1 cellular context compared by ENCODE assay signal in genomic region chr3:127113571-127113891, GRCh38.
TF ChIP-seq lines count a peak whose summit lies in the region.

No MANE protein-coding gene starts in this region.

TF ChIP-seq in HepG2, 621 proteins besides CTCF, POLR2A, EP300 and RAD21 (continued from another document):
- TF ChIP-seq, protein P1, sequence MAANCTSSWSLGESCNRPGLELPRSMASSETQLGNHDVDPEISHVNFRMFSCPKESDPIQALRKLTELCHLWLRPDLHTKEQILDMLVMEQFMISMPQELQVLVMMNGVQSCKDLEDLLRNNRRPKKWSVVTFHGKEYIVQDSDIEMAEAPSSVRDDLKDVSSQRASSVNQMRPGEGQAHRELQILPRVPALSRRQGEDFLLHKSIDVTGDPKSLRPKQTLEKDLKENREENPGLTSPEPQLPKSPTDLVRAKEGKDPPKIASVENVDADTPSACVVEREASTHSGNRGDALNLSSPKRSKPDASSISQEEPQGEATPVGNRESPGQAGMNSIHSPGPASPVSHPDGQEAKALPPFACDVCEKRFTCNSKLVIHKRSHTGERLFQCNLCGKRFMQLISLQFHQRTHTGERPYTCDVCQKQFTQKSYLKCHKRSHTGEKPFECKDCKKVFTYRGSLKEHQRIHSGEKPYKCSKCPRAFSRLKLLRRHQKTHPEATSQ (CRISPR knock-in tag; IDR thresholded peaks at IDR 0.05; ENCODE audit: borderline replicate concordance), result no peak
- TF ChIP-seq ZNF788 (CRISPR knock-in tag; IDR thresholded peaks at IDR 0.05; ENCODE audit: borderline replicate concordance), result 0 out of 2 replicates have a peak, but pooled peaks have one; percentile 17
- no peak for TF ChIP-seq REXO4 (CRISPR knock-in tag; IDR thresholded peaks at IDR 0.05; ENCODE audit: borderline replicate concordance)
- peak; percentile 87 for TF ChIP-seq RARA (CRISPR knock-in tag; IDR thresholded peaks at IDR 0.05)
- TF ChIP-seq NONO (IDR thresholded peaks at IDR 0.05), result no peak
- peak; percentile 57 for TF ChIP-seq NONO (CRISPR knock-in tag; conservative IDR thresholded peaks at IDR 0.05)
- TF ChIP-seq, protein P2, sequence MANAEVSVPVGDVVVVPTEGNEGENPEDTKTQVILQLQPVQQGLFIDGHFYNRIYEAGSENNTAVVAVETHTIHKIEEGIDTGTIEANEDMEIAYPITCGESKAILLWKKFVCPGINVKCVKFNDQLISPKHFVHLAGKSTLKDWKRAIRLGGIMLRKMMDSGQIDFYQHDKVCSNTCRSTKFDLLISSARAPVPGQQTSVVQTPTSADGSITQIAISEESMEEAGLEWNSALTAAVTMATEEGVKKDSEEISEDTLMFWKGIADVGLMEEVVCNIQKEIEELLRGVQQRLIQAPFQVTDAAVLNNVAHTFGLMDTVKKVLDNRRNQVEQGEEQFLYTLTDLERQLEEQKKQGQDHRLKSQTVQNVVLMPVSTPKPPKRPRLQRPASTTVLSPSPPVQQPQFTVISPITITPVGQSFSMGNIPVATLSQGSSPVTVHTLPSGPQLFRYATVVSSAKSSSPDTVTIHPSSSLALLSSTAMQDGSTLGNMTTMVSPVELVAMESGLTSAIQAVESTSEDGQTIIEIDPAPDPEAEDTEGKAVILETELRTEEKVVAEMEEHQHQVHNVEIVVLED (CRISPR knock-in tag; IDR thresholded peaks at IDR 0.05; ENCODE audit: borderline replicate concordance), result no peak
- no peak for TF ChIP-seq RNF2 (conservative IDR thresholded peaks at IDR 0.05; ENCODE audit: low read depth)
- peak; percentile 45; the same call in 1 of the 2 replicates for TF ChIP-seq SALL1 (CRISPR knock-in tag; IDR thresholded peaks at IDR 0.05)
- TF ChIP-seq, protein P3, sequence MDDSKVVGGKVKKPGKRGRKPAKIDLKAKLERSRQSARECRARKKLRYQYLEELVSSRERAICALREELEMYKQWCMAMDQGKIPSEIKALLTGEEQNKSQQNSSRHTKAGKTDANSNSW (CRISPR knock-in tag; IDR thresholded peaks at IDR 0.05; ENCODE audit: borderline replicate concordance), result no peak
- TF ChIP-seq ETV5 (CRISPR knock-in tag; IDR thresholded peaks at IDR 0.05; ENCODE audit: borderline replicate concordance), result peak; percentile 34; the same call in 1 of the 2 replicates
- TF ChIP-seq JUNB (CRISPR knock-in tag; IDR thresholded peaks at IDR 0.05; ENCODE audit: borderline replicate concordance), result peak; percentile 81; the same call in 1 of the 2 replicates
- peak; percentile 65; the same call in 1 of the 2 replicates for TF ChIP-seq TARDBP (CRISPR knock-in tag; IDR thresholded peaks at IDR 0.05)
- no peak for TF ChIP-seq ZFP36L2 (CRISPR knock-in tag; IDR thresholded peaks at IDR 0.05)
- no peak for TF ChIP-seq KLF6 (CRISPR knock-in tag; IDR thresholded peaks at IDR 0.05)
- no peak for TF ChIP-seq EED (CRISPR knock-in tag; IDR thresholded peaks at IDR 0.05)
- TF ChIP-seq FOSL1 (CRISPR knock-in tag; IDR thresholded peaks at IDR 0.05; ENCODE audit: borderline replicate concordance), result peak; percentile 92
- TF ChIP-seq, protein P4, sequence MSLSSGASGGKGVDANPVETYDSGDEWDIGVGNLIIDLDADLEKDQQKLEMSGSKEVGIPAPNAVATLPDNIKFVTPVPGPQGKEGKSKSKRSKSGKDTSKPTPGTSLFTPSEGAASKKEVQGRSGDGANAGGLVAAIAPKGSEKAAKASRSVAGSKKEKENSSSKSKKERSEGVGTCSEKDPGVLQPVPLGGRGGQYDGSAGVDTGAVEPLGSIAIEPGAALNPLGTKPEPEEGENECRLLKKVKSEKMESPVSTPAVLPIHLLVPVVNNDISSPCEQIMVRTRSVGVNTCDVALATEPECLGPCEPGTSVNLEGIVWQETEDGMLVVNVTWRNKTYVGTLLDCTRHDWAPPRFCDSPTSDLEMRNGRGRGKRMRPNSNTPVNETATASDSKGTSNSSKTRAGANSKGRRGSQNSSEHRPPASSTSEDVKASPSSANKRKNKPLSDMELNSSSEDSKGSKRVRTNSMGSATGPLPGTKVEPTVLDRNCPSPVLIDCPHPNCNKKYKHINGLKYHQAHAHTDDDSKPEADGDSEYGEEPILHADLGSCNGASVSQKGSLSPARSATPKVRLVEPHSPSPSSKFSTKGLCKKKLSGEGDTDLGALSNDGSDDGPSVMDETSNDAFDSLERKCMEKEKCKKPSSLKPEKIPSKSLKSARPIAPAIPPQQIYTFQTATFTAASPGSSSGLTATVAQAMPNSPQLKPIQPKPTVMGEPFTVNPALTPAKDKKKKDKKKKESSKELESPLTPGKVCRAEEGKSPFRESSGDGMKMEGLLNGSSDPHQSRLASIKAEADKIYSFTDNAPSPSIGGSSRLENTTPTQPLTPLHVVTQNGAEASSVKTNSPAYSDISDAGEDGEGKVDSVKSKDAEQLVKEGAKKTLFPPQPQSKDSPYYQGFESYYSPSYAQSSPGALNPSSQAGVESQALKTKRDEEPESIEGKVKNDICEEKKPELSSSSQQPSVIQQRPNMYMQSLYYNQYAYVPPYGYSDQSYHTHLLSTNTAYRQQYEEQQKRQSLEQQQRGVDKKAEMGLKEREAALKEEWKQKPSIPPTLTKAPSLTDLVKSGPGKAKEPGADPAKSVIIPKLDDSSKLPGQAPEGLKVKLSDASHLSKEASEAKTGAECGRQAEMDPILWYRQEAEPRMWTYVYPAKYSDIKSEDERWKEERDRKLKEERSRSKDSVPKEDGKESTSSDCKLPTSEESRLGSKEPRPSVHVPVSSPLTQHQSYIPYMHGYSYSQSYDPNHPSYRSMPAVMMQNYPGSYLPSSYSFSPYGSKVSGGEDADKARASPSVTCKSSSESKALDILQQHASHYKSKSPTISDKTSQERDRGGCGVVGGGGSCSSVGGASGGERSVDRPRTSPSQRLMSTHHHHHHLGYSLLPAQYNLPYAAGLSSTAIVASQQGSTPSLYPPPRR (CRISPR knock-in tag; IDR thresholded peaks at IDR 0.05; ENCODE audit: borderline replicate concordance), result peak; percentile 75
- no peak for TF ChIP-seq NAIF1 (CRISPR knock-in tag; IDR thresholded peaks at IDR 0.05; ENCODE audit: borderline replicate concordance)
- TF ChIP-seq SP2 (CRISPR knock-in tag; IDR thresholded peaks at IDR 0.05), result no peak
- TF ChIP-seq ZNF564 (CRISPR knock-in tag; IDR thresholded peaks at IDR 0.05), result no peak
- no peak for TF ChIP-seq ZNF362 (CRISPR knock-in tag; IDR thresholded peaks at IDR 0.05; ENCODE audit: borderline replicate concordance)
- TF ChIP-seq ZNF550 (CRISPR knock-in tag; IDR thresholded peaks at IDR 0.05; ENCODE audit: borderline replicate concordance), result no peak
- TF ChIP-seq, protein P5, sequence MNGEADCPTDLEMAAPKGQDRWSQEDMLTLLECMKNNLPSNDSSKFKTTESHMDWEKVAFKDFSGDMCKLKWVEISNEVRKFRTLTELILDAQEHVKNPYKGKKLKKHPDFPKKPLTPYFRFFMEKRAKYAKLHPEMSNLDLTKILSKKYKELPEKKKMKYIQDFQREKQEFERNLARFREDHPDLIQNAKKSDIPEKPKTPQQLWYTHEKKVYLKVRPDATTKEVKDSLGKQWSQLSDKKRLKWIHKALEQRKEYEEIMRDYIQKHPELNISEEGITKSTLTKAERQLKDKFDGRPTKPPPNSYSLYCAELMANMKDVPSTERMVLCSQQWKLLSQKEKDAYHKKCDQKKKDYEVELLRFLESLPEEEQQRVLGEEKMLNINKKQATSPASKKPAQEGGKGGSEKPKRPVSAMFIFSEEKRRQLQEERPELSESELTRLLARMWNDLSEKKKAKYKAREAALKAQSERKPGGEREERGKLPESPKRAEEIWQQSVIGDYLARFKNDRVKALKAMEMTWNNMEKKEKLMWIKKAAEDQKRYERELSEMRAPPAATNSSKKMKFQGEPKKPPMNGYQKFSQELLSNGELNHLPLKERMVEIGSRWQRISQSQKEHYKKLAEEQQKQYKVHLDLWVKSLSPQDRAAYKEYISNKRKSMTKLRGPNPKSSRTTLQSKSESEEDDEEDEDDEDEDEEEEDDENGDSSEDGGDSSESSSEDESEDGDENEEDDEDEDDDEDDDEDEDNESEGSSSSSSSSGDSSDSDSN (CRISPR knock-in tag; IDR thresholded peaks at IDR 0.05), result 0 out of 2 replicates have a peak, but pooled peaks have one; percentile 22
